ENCODE assay signal across 7 cellular contexts in genomic region chr5:95223859-95224258, GRCh38.
"Had no signal": no experiment of that assay in that cellular context is flagged by ENCODE, and none has a peak within 500 bp of the region (broad histone marks: within the 10 kb centered on the region; RNA-seq: fewer than 3 reads in every experiment).

No MANE protein-coding gene starts in this region.

- FAIRE-seq: HepG2 had no signal

- H3K4me1 ChIP-seq: HAP-1 had no signal

- DNase-seq: GM23248, GOT3, H7, HFFc6 had no signal

- H3K9me3 ChIP-seq: HAP-1 had no signal

- H3K27ac ChIP-seq: GM23248, HL-60 had no signal

- H3K4me3 ChIP-seq: GM23248, HAP-1 had no signal

- H2AFZ ChIP-seq: GM23248 had no signal

- H3K9ac ChIP-seq: GM23248 had no signal

- H3K36me3 ChIP-seq: HAP-1 had no signal
